In genomic region chr4:170853422-170854021, GRCh38 we compare ENCODE assay signal across 8 cellular contexts.
DNase-seq lines count a peak whose midpoint lies in the region; ATAC-seq and TF ChIP-seq lines count a peak whose summit lies in the region.

No MANE protein-coding gene starts in this region.

- ATAC-seq in GM21825 (IDR thresholded peaks at IDR 0.05; ENCODE audit: unreplicated experiment) (peak; percentile 81), left ventricle myocardium superior (no peak)
- ATAC-seq in stimulated activated naive CD8-positive, alpha-beta T cell treated with anti-CD3 and anti-CD28 coated beads, Interleukin-15, amount 100 ng/mL, for 72 hours, result no peak

- peak; percentile 86 for TF ChIP-seq RAD21 in Ishikawa (IDR thresholded peaks at IDR 0.05; ENCODE audit: low read depth)

- no peaks in the 10 kb centered on the region for H3K4me1 Mint-ChIP-seq in stimulated activated naive CD8-positive, alpha-beta T cell treated with anti-CD3 and anti-CD28 coated beads, Interleukin-15, amount 100 ng/mL, for 72 hours

- peak; percentile 84 for TF ChIP-seq CTCF in WERI-Rb-1 (IDR thresholded peaks at IDR 0.05; ENCODE audit: low read depth, low read length)

- H3K27me3 ChIP-seq in WERI-Rb-1 (ENCODE audit: insufficient read depth, low read depth, severe bottlenecking), result no peaks in the 10 kb centered on the region

- no peak overlapping the region for H3K27ac ChIP-seq in WERI-Rb-1

- no peak overlapping the region for H3K4me3 Mint-ChIP-seq in stimulated activated naive CD8-positive, alpha-beta T cell treated with anti-CD3 and anti-CD28 coated beads, Interleukin-15, amount 100 ng/mL, for 72 hours

- H3K4me3 ChIP-seq in WERI-Rb-1 (ENCODE audit: low read depth, low read length), result no peak overlapping the region

- no peaks in the 10 kb centered on the region for H3K36me3 ChIP-seq in WERI-Rb-1

- H3K9me3 ChIP-seq in WERI-Rb-1 (ENCODE audit: severe bottlenecking), result no peaks in the 10 kb centered on the region

- intact Hi-C loops in left ventricle myocardium superior (cut with micrococcal nuclease), result no loop called here

- no peak overlapping the region for H3K27ac Mint-ChIP-seq in stimulated activated naive CD8-positive, alpha-beta T cell treated with anti-CD3 and anti-CD28 coated beads, Interleukin-15, amount 100 ng/mL, for 72 hours

- TF ChIP-seq EP300 in Ishikawa (IDR thresholded peaks at IDR 0.05; ENCODE audit: borderline replicate concordance), result no peak

- peak in 2 of 3 donors; percentile 0 to 11 for DNase-seq in stimulated activated CD4-positive, alpha-beta T cell treated with anti-CD3 and anti-CD28 coated beads, Interleukin-12 subunit alpha, Interleukin-12 subunit beta, amount 100 ng/mL, for 48 hours (ENCODE audit: low read depth in 2 of 3, low spot score in 1 of 3)
- no peak for DNase-seq in stimulated activated CD4-positive, alpha-beta T cell treated with anti-CD3 and anti-CD28 coated beads, Interleukin-4, amount 100 ng/mL, for 4 hours
- DNase-seq in WERI-Rb-1 (peak; percentile 73), left ventricle myocardium superior (peak; percentile 31)
- peak; percentile 1 to 8 for DNase-seq in stimulated activated naive CD8-positive, alpha-beta T cell treated with anti-CD3 and anti-CD28 coated beads, Interleukin-15, amount 100 ng/mL, for 72 hours
- DNase-seq in effector CD4-positive, alpha-beta T cell, result no peak

- H3K9me3 Mint-ChIP-seq in stimulated activated naive CD8-positive, alpha-beta T cell treated with anti-CD3 and anti-CD28 coated beads, Interleukin-15, amount 100 ng/mL, for 72 hours, result peaks cover 8 to 10% of the 10 kb centered on the region in 2 donors

- H3K27me3 Mint-ChIP-seq in stimulated activated naive CD8-positive, alpha-beta T cell treated with anti-CD3 and anti-CD28 coated beads, Interleukin-15, amount 100 ng/mL, for 72 hours, result no peaks in the 10 kb centered on the region

TF ChIP-seq in Ishikawa, 13 proteins besides CTCF, POLR2A, EP300 and RAD21:
- TF ChIP-seq NFIC (IDR thresholded peaks at IDR 0.05) (no peak), TAF1 (IDR thresholded peaks at IDR 0.05; ENCODE audit: low read depth) (no peak), CEBPB (IDR thresholded peaks at IDR 0.05) (no peak), TCF12 (IDR thresholded peaks at IDR 0.05; ENCODE audit: low read depth) (no peak), YY1 (IDR thresholded peaks at IDR 0.05; ENCODE audit: low read depth) (no peak)

Comparison
In these comparisons a context has a peak if more than half of its experiments do, and no peak if none do; other contexts are left out.
1. DNase-seq: peak in stimulated activated CD4-positive, alpha-beta T cell treated with anti-CD3 and anti-CD28 coated beads, Interleukin-12 subunit alpha, Interleukin-12 subunit beta, amount 100 ng/mL, for 48 hours (2 of 3), WERI-Rb-1 (single experiment), left ventricle myocardium superior (single experiment) and stimulated activated naive CD8-positive, alpha-beta T cell treated with anti-CD3 and anti-CD28 coated beads, Interleukin-15, amount 100 ng/mL, for 72 hours (2 of 2); none in stimulated activated CD4-positive, alpha-beta T cell treated with anti-CD3 and anti-CD28 coated beads, Interleukin-4, amount 100 ng/mL, for 4 hours (0 of 2) and effector CD4-positive, alpha-beta T cell (single experiment).